In genomic region chr12:19301223-19301622, GRCh38 we compare ENCODE assay signal across 28 cellular contexts.
"Had no signal": no experiment of that assay in that cellular context is flagged by ENCODE, and none has a peak within 500 bp of the region (broad histone marks: within the 10 kb centered on the region; RNA-seq: fewer than 3 reads in every experiment).

No MANE protein-coding gene starts in this region.

- H3K27me3 ChIP-seq: body of pancreas, colonic mucosa, esophagus squamous epithelium, gastroesophageal sphincter, heart right ventricle, hepatocyte had no signal

- H3K79me2 ChIP-seq: hepatocyte had no signal

- H3K9me3 ChIP-seq: body of pancreas, colonic mucosa, esophagus squamous epithelium, gastroesophageal sphincter, heart right ventricle had no signal

- ATAC-seq: activated T-cell treated with anti-CD3 and anti-CD28 coated beads, Interleukin-2, amount 50 U/mL, for 72 hours; body of pancreas; effector memory CD8-positive, alpha-beta T cell; gastroesophageal sphincter; heart right ventricle; WTC11 had no signal

- H3K27ac ChIP-seq: body of pancreas, colonic mucosa, epithelial cell of prostate, gastroesophageal sphincter, heart right ventricle, hepatocyte had no signal

- H2AFZ ChIP-seq: hepatocyte had no signal

- H3K36me3 ChIP-seq: colonic mucosa had no signal

- H3K4me1 ChIP-seq: body of pancreas, colonic mucosa, heart right ventricle had no signal

- H3K4me2 ChIP-seq: hepatocyte had no signal

- DNase-seq: activated CD4-positive, alpha-beta memory T cell treated with anti-CD3 and anti-CD28 coated beads, Interleukin-2, amount 10 ng/mL, durations not matched to agents 7 days and 5 days; activated CD4-positive, alpha-beta T cell treated with anti-CD3 and anti-CD28 coated beads for 1 hour; activated CD4-positive, alpha-beta T cell treated with anti-CD3 and anti-CD28 coated beads for 4 hours; activated CD4-positive, alpha-beta T cell treated with anti-CD3 and anti-CD28 coated beads, Interleukin-2, amount 10 ng/mL, durations not matched to agents 7 days and 5 days; activated CD4-positive, alpha-beta T cell treated with anti-CD3 and anti-CD28 coated beads, Interleukin-2, amount 50 U/mL, for 4 hours; activated CD8-positive, alpha-beta memory T cell treated with anti-CD3 and anti-CD28 coated beads, Interleukin-2, amount 50 U/mL, for 48 hours; activated gamma-delta T cell treated with Interleukin-2 at 50 U/mL for 16 hours; activated naive CD4-positive, alpha-beta T cell treated with anti-CD3 and anti-CD28 coated beads, Interleukin-2, amount 50 U/mL, for 16 hours; activated naive CD4-positive, alpha-beta T cell treated with Interleukin-2 at 50 U/mL for 16 hours; activated T-cell treated with anti-CD3 and anti-CD28 coated beads for 4 hours; activated T-cell treated with anti-CD3 and anti-CD28 coated beads, Interleukin-2, amount 50 U/mL, for 24 hours; activated T-cell treated with anti-CD3 and anti-CD28 coated beads, Interleukin-2, amount 50 U/mL, for 72 hours; amniotic stem cell; anterior cingulate cortex; body of pancreas; central memory CD4-positive, alpha-beta T cell; cerebellar nuclear complex; colonic mucosa; effector CD4-positive, alpha-beta T cell; effector memory CD8-positive, alpha-beta T cell; esophagus squamous epithelium; foreskin melanocyte; heart right ventricle; T-helper 2 cell had no signal

- H3K4me3 ChIP-seq: body of pancreas, colonic mucosa, esophagus squamous epithelium, gastroesophageal sphincter, heart right ventricle, hepatocyte had no signal
